ENCODE assay signal across 8 cellular contexts in the genomic region with DNA sequence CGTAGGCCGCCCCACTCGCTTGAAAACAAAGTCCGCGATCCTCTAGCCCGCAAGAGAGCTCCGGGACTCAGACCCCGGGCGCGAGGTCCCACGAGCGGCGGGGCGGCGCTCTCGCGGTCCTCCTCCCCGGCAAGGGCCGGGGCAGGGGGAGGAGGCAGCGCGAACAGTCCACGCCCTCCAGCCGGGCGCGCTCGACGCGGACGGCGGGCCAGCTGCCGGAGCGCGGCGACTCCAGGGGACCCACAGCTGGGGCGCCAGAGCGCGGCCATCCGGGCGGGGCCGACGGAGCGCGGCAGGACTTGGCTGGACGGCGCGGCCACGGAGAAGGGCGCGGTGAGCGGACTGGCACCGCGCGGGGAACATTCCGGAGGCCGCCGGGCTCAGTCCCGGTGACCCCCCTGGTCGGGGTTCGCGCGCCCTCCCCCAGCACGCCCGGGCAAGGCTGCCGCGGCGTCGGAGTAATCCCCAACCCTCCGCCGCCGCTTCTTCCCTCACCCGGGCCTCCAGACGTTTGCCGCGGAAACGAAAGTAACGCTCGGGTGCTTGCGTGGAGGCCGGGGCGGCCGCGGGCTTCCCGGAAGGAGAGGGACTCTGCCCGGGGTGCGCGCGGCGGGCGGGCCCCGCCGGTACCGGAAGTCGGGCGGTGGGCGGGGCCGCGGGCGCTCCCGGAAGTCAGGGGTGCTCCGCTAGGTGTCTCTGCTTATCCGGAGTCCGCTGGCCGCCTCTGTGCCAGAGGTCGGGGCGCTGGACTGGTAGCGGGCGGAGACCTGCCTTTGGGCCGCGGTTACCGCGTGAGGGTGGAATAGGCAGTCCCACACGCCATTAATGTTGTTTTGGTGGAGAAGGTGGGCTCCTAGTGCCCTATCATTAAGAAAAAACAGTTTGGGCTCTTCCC. TPM values are rescaled to one million over a fixed set of nuclear protein-coding genes. Genes with fewer than 3 reads are reported as not detected.
A peak's percentile ranks its signal among the peaks of the same experiment; 100 is the strongest.
DNase-seq lines count a peak whose midpoint lies in the region; ATAC-seq lines count a peak whose summit lies in the region.

Gene RIPK1 (plus strand): TSS at position 166 of the 895 bp plus-strand sequence. CDS start 8,330 bp downstream, outside the sequence.

- DNase-seq in NCI-H187 (lab: John Stamatoyannopoulos, UW): peak; percentile 58 to 88
- DNase-seq in NCI-H187 treated with DMSO at 0.1 percent for 48 hours (lab: John Stamatoyannopoulos, UW): no peak
- DNase-seq in NCI-H1694 (lab: John Stamatoyannopoulos, UW): peak; percentile 32
- DNase-seq in T1000 (lab: John Stamatoyannopoulos, UW): peak; percentile 83
- peak; percentile 96 for DNase-seq in astrocyte of the hippocampus (ENCODE audit: low read depth, low spot score)
- peak; percentile 90 to 92 for DNase-seq in hippocampal formation (lab: John Stamatoyannopoulos, UW)
- peak; percentile 97 for DNase-seq in sciatic nerve (ENCODE audit: low spot score)

- ATAC-seq in HG02885 (IDR thresholded peaks at IDR 0.05; ENCODE audit: poor library complexity, unreplicated experiment): peak; percentile 91
- ATAC-seq in sciatic nerve: peak; percentile 89

- intact Hi-C loops in sciatic nerve (cut with DNase I): no loop called here

RNA-seq across cellular contexts. Expression of gene RIPK1, which starts in this region (rescaled TPM):
- total RNA-seq in sciatic nerve: 25.9 TPM
